8 cellular contexts compared by ENCODE assay signal in the genomic region with DNA sequence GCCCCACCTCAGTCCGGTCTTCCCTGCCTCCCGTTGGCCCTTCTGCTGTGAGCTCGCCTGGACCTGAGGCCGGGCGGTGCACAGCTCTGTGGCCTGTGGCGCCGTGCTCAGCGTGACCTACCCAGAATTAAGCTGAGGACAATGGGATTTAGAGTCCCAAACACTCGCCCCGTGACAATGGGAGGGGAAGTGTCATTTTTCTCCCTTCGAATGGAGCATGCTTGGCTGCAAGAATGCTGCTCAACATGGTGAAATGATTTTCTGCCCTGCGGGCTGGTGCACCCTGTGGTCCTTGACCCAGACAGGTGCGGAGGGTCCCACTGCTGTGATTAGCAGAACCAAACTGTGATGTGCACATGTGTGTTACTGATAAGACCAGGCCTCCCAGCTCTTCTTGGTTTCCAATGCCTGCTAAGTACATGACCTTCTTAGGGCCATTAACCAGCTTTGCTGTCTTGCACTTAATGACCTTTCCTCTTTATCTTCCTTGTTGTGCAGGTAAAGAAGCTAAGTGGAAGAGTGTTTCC. TPM values are rescaled to one million over a fixed set of nuclear protein-coding genes. Genes with fewer than 3 reads are reported as not detected.
A peak's percentile ranks its signal among the peaks of the same experiment; 100 is the strongest.
DNase-seq lines count a peak whose midpoint lies in the region; ATAC-seq and TF ChIP-seq lines count a peak whose summit lies in the region.

No MANE protein-coding gene starts in this region.

- H2AFZ ChIP-seq in GM23338 = 0 out of 2 replicates have a peak overlapping the region, but pooled peaks have one; percentile 63

- H3K4me3 Mint-ChIP-seq in GM23338 (peak overlapping the region; percentile 77), glutamatergic neuron (ENCODE audit: unreplicated experiment) (peak overlapping the region; percentile 90)

- no peaks in the 10 kb centered on the region for H4K20me1 ChIP-seq in GM23338 (replicated peaks; ENCODE audit: insufficient read depth)

- TF ChIP-seq CTCF in GM23338 (conservative IDR thresholded peaks at IDR 0.05; ENCODE audit: low read depth in 2 of 2) = no peak
- no peak for TF ChIP-seq CTCF in WI38 (IDR thresholded peaks at IDR 0.05; ENCODE audit: low read depth, low read length)
- no peak for TF ChIP-seq CTCF in glutamatergic neuron (IDR thresholded peaks at IDR 0.05; ENCODE audit: partially characterized antibody, unreplicated experiment)
- no peak for TF ChIP-seq CTCF in GM20000 (IDR thresholded peaks at IDR 0.05; ENCODE audit: extremely low read depth, missing control alignments)
- TF ChIP-seq CTCF in GM13976 (IDR thresholded peaks at IDR 0.05; ENCODE audit: borderline replicate concordance, control extremely low read depth, extremely low read depth, insufficient read depth, missing control alignments) = no peak

- peak overlapping the region; percentile 65 for H3K4me3 ChIP-seq in GM23338
- H3K4me3 ChIP-seq in WI38 (ENCODE audit: low read depth, low read length) = peak overlapping the region; percentile 76
- H3K4me3 ChIP-seq in skeletal muscle tissue (ENCODE audit: low read length in 3 of 3) = peak overlapping the region; percentile 86 to 93 (median 90)

- H3K27me3 ChIP-seq in GM23338 (ENCODE audit: insufficient read depth) (peaks cover 7% of the 10 kb centered on the region; the same call in 1 of the 2 replicates), skeletal muscle tissue (ENCODE audit: control insufficient read depth in 3 of 3, insufficient read depth in 3 of 3, low read length in 3 of 3) (no peaks in the 10 kb centered on the region)

- no peaks in the 10 kb centered on the region for H3F3A ChIP-seq in GM23338 (replicated peaks; ENCODE audit: low read depth)

- H3K27ac ChIP-seq in GM23338 (ENCODE audit: low read depth) (no peak overlapping the region), skeletal muscle tissue (ENCODE audit: low read depth, low read length) (peak overlapping the region; percentile 96)

- no peaks in the 10 kb centered on the region; the same call in 2 of the 3 replicates for H3K36me3 Mint-ChIP-seq in GM23338 (ENCODE audit: low read depth)
- no peaks in the 10 kb centered on the region for H3K36me3 Mint-ChIP-seq in glutamatergic neuron (ENCODE audit: unreplicated experiment)

- H3K9ac ChIP-seq in skeletal muscle tissue (ENCODE audit: low read depth in 1 of 3, low read length in 3 of 3) = peak overlapping the region; percentile 90 to 94 (median 92)

- H3K9me3 ChIP-seq in skeletal muscle tissue (ENCODE audit: control insufficient read depth in 3 of 3, low read length in 3 of 3) = no peaks in the 10 kb centered on the region

- H3K36me3 ChIP-seq in GM23338 (ENCODE audit: insufficient read depth) (no peaks in the 10 kb centered on the region), skeletal muscle tissue (ENCODE audit: control insufficient read depth in 3 of 3, insufficient read depth in 3 of 3, low read length in 3 of 3) (no peaks in the 10 kb centered on the region)

- H3K4me1 ChIP-seq in GM23338 (ENCODE audit: insufficient read depth) (no peaks in the 10 kb centered on the region), skeletal muscle tissue (ENCODE audit: control insufficient read depth in 3 of 3, insufficient read depth in 3 of 3, low read length in 3 of 3) (peaks cover 5 to 17% (median 8%) of the 10 kb centered on the region in 3 donors)

- no peak overlapping the region for H3K27ac Mint-ChIP-seq in GM23338
- peak overlapping the region; percentile 98 for H3K27ac Mint-ChIP-seq in glutamatergic neuron (ENCODE audit: unreplicated experiment)

- no peaks in the 10 kb centered on the region for H3K9me2 ChIP-seq in GM23338 (ENCODE audit: insufficient read depth)

- no peaks in the 10 kb centered on the region for H3K9me3 Mint-ChIP-seq in GM23338
- peaks cover 4% of the 10 kb centered on the region for H3K9me3 Mint-ChIP-seq in glutamatergic neuron (ENCODE audit: unreplicated experiment)

- DNase-seq in GM23338 (ENCODE audit: low spot score) (peak; percentile 4), glutamatergic neuron (peak; percentile 19), UCSD-AML1 (lab: John Stamatoyannopoulos, UW; ENCODE audit: unreplicated experiment) (no peak), GM20000 (ENCODE audit: low spot score) (no peak), GM13976 (ENCODE audit: low spot score) (no peak)

- peak; percentile 2; the same call in 2 of the 3 replicates for ATAC-seq in GM23338
- ATAC-seq in GM19452 (IDR thresholded peaks at IDR 0.05; ENCODE audit: unreplicated experiment) = no peak

- in situ Hi-C loops in GM13976 (cut with MboI; ENCODE audit: low sequenced_read_pairs, unreplicated experiment) = no loop called here

- H3K27me3 Mint-ChIP-seq in GM23338 (ENCODE audit: insufficient read depth, low read depth, poor library complexity) (peaks cover 5% of the 10 kb centered on the region), glutamatergic neuron (ENCODE audit: unreplicated experiment) (no peaks in the 10 kb centered on the region)

- H3K4me1 Mint-ChIP-seq in GM23338 (no peaks in the 10 kb centered on the region; the same call in 2 of the 3 replicates), glutamatergic neuron (ENCODE audit: low read depth, unreplicated experiment) (no peaks in the 10 kb centered on the region)

- H3K4me2 ChIP-seq in GM23338 = peak overlapping the region; percentile 82

- H3K79me2 ChIP-seq in GM23338 (replicated peaks; ENCODE audit: insufficient read depth) = no peaks in the 10 kb centered on the region

TF ChIP-seq in GM23338, 12 proteins besides CTCF, POLR2A, EP300 and RAD21 (continues in another document):
- no peak for TF ChIP-seq JUNB (IDR thresholded peaks at IDR 0.05; ENCODE audit: unreplicated experiment)

RNA-seq across cellular contexts. Expression of gene EOLA1, which starts 0.8 kb away (rescaled TPM):
- total RNA-seq in GM23338 (2014; rRNA removed; shearing (Covaris generic)) = 2.5 and 4.0 TPM in 2 replicates
- polyA plus RNA-seq in GM23338 (2016; fragmentation: Nextera tagmentation; extraction: Ambion mirVana) = 2.6 and 3.3 TPM in 2 replicates
- total RNA-seq in glutamatergic neuron (ENCODE audit: unreplicated experiment) (27.7 TPM), skeletal muscle tissue (8.4 TPM)

RNA-seq across cellular contexts. Expression of gene HSFX3, which starts 8.1 kb away (rescaled TPM):
- total RNA-seq in GM23338 (2014; rRNA removed; shearing (Covaris generic)) = not detected in 2 replicates
- polyA plus RNA-seq in GM23338 (2016; fragmentation: Nextera tagmentation; extraction: Ambion mirVana) = not detected in 2 replicates
- not detected for total RNA-seq in glutamatergic neuron (ENCODE audit: unreplicated experiment)
- not detected for total RNA-seq in skeletal muscle tissue

RNA-seq across cellular contexts. Expression of gene IDS, which starts 36.5 kb away (rescaled TPM):
- total RNA-seq in GM23338 (2014; rRNA removed; shearing (Covaris generic)) = 12.3 and 12.4 TPM in 2 replicates
- 8.2 and 8.6 TPM in 2 replicates for polyA plus RNA-seq in GM23338 (2016; fragmentation: Nextera tagmentation; extraction: Ambion mirVana)
- 86.4 TPM for total RNA-seq in glutamatergic neuron (ENCODE audit: unreplicated experiment)
- 11.5 TPM for total RNA-seq in skeletal muscle tissue

RNA-seq across cellular contexts. Expression of gene MAGEA9B, which starts 45.7 kb away (rescaled TPM):
- 0.52 TPM in 1 of 2 replicates, not detected in the other for total RNA-seq in GM23338 (2014; rRNA removed; shearing (Covaris generic))
- not detected in 2 replicates for polyA plus RNA-seq in GM23338 (2016; fragmentation: Nextera tagmentation; extraction: Ambion mirVana)
- total RNA-seq in glutamatergic neuron (ENCODE audit: unreplicated experiment) (not detected), skeletal muscle tissue (not detected)

RNA-seq across cellular contexts. Expression of gene HSFX2, which starts 53.5 kb away (rescaled TPM):
- not detected in 2 replicates for total RNA-seq in GM23338 (2014; rRNA removed; shearing (Covaris generic))
- polyA plus RNA-seq in GM23338 (2016; fragmentation: Nextera tagmentation; extraction: Ambion mirVana) = 0.26 and 0.29 TPM in 2 replicates
- total RNA-seq in glutamatergic neuron (ENCODE audit: unreplicated experiment) (1.0 TPM), skeletal muscle tissue (0.52 TPM)

Comparison
In these comparisons a context has a peak if more than half of its experiments do, and no peak if none do; other contexts are left out.
1. DNase-seq: peak in GM23338 (single experiment) and glutamatergic neuron (single experiment); none in UCSD-AML1 (single experiment), GM20000 (single experiment) and GM13976 (single experiment).
2. Peak in every context shown above with its lines, with median percentiles within 50 percentile points of each other: H3K4me3 ChIP-seq.